ENCODE assay signal across 33 cellular contexts in the genomic region with DNA sequence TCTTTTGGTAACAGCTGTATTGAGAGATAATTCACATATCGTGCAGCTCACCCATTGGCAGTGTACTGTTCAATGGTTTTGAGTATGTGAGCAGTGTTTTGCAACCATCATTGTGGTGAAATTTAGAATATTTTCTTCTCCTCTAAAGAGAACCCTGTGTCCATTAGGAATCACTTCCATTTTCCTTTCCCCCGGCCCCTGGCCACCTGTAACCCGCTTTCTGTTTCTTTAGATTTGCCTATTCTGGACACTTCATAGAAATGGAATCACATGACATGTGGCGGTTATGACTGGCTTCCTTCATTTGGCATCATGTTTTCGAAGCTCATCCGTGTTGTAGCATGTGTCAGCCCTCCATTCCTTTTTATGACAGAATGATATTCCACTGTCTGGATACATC.
"Had no signal": no experiment of that assay in that cellular context is flagged by ENCODE, and none has a peak within 500 bp of the region (broad histone marks: within the 10 kb centered on the region; RNA-seq: fewer than 3 reads in every experiment).

No MANE protein-coding gene starts in this region.

- H3K4me3 Mint-ChIP-seq: activated B cell treated with CpG ODN at 0.5 μM for 24 hours; activated CD4-positive, alpha-beta memory T cell treated with anti-CD3 and anti-CD28 coated beads for 36 hours; activated naive CD4-positive, alpha-beta T cell treated with anti-CD3 and anti-CD28 coated beads, Interleukin-2, amount 10 ng/mL, durations not matched to agents 7 days and 5 days; activated naive CD8-positive, alpha-beta T cell treated with anti-CD3 and anti-CD28 coated beads for 36 hours had no signal

- H3K36me3 ChIP-seq: brain microvascular endothelial cell had no signal

- ATAC-seq: PC-3 had no signal

- H3K9ac ChIP-seq: KMS-11 had no signal

- FAIRE-seq: RCC 7860 had no signal

- H3K27me3 ChIP-seq: brain microvascular endothelial cell had no signal

- H3K4me2 ChIP-seq: KMS-11 had no signal

- H3K27ac ChIP-seq: brain microvascular endothelial cell, KMS-11, RWPE1, VCaP had no signal

- DNase-seq: activated B cell treated with CpG ODN at 0.5 μM for 24 hours; activated CD4-positive, alpha-beta memory T cell treated with anti-CD3 and anti-CD28 coated beads for 36 hours; activated CD4-positive, alpha-beta T cell treated with anti-CD3 and anti-CD28 coated beads for 4 hours; activated CD4-positive, alpha-beta T cell treated with anti-CD3 and anti-CD28 coated beads, Interleukin-2, amount 50 U/mL, for 1 hour; activated CD4-positive, CD25-positive, alpha-beta regulatory T cell treated with anti-CD3 and anti-CD28 coated beads, Interleukin-2, amount 50 U/mL, for 72 hours; activated effector memory CD4-positive, alpha-beta T cell treated with Interleukin-2 at 50 U/mL for 16 hours; activated naive CD4-positive, alpha-beta T cell treated with anti-CD3 and anti-CD28 coated beads, Interleukin-2, amount 10 ng/mL, durations not matched to agents 7 days and 5 days; activated naive CD8-positive, alpha-beta T cell treated with anti-CD3 and anti-CD28 coated beads for 36 hours; activated T-cell treated with anti-CD3 and anti-CD28 coated beads, Interleukin-2, amount 50 U/mL, for 48 hours; amniotic stem cell; aorta; brain microvascular endothelial cell; central memory CD4-positive, alpha-beta T cell; MM.1S; MV-4-11; NCI-H1092; NCI-H1436 treated with DMSO at 0.1 percent for 48 hours; NCI-H1694 treated with DMSO at 0.1 percent for 48 hours; NCI-H2029; NCI-H510A; NCI-H526; NCI-H748 treated with DMSO at 0.1 percent for 48 hours; NK-92 treated with Interleukin-12 subunit alpha and Interleukin-12 subunit beta, amount 100 ng/mL, for 24 hours; PC-3; Right ventricle myocardium superior; SW 1271; T-helper 1 cell; T-helper 2 cell; T-helper 9 cell had no signal

- H3K9me3 Mint-ChIP-seq: activated B cell treated with CpG ODN at 0.5 μM for 24 hours; activated CD4-positive, alpha-beta memory T cell treated with anti-CD3 and anti-CD28 coated beads for 36 hours; activated naive CD4-positive, alpha-beta T cell treated with anti-CD3 and anti-CD28 coated beads, Interleukin-2, amount 10 ng/mL, durations not matched to agents 7 days and 5 days; activated naive CD8-positive, alpha-beta T cell treated with anti-CD3 and anti-CD28 coated beads for 36 hours had no signal

- H3K27ac Mint-ChIP-seq: activated B cell treated with CpG ODN at 0.5 μM for 24 hours; activated CD4-positive, alpha-beta memory T cell treated with anti-CD3 and anti-CD28 coated beads for 36 hours; activated naive CD4-positive, alpha-beta T cell treated with anti-CD3 and anti-CD28 coated beads, Interleukin-2, amount 10 ng/mL, durations not matched to agents 7 days and 5 days; activated naive CD8-positive, alpha-beta T cell treated with anti-CD3 and anti-CD28 coated beads for 36 hours had no signal

- H3K36me3 Mint-ChIP-seq: activated CD4-positive, alpha-beta memory T cell treated with anti-CD3 and anti-CD28 coated beads for 36 hours; activated naive CD4-positive, alpha-beta T cell treated with anti-CD3 and anti-CD28 coated beads, Interleukin-2, amount 10 ng/mL, durations not matched to agents 7 days and 5 days; activated naive CD8-positive, alpha-beta T cell treated with anti-CD3 and anti-CD28 coated beads for 36 hours had no signal

- H3K4me1 Mint-ChIP-seq: activated B cell treated with CpG ODN at 0.5 μM for 24 hours; activated naive CD4-positive, alpha-beta T cell treated with anti-CD3 and anti-CD28 coated beads, Interleukin-2, amount 10 ng/mL, durations not matched to agents 7 days and 5 days; activated naive CD8-positive, alpha-beta T cell treated with anti-CD3 and anti-CD28 coated beads for 36 hours had no signal
